ENCODE assay signal across 23 cellular contexts in genomic region chr2:84823229-84823628, GRCh38. TPM values are rescaled to one million over a fixed set of nuclear protein-coding genes. Genes with fewer than 3 reads are reported as not detected.
A peak's percentile ranks its signal among the peaks of the same experiment; 100 is the strongest.
DNase-seq lines count a peak whose midpoint lies in the region; ATAC-seq and TF ChIP-seq lines count a peak whose summit lies in the region.
"Had no signal": no experiment of that assay in that cellular context is flagged by ENCODE, and none has a peak within 500 bp of the region (broad histone marks: within the 10 kb centered on the region; RNA-seq: fewer than 3 reads in every experiment).

No MANE protein-coding gene starts in this region.

- DNase-seq in activated CD8-positive, alpha-beta memory T cell treated with anti-CD3 and anti-CD28 coated beads, Interleukin-2, amount 50 U/mL, for 48 hours, result peak; percentile 32
- no peak for DNase-seq in activated CD8-positive, alpha-beta memory T cell treated with anti-CD3 and anti-CD28 coated beads, Interleukin-2, amount 10 ng/mL, durations not matched to agents 7 days and 5 days
- no peak for DNase-seq in CD4-positive, alpha-beta T cell
- DNase-seq in activated T-helper 1 cell treated with anti-CD3 and anti-CD28 coated beads, Interleukin-12 subunit alpha, Interleukin-12 subunit beta, Interleukin-2, Interleukin-4 antibody, amounts not matched to agents 30 ng/mL and 10 ng/mL and 1 ng/mL, durations not matched to agents 14 hours and 24 hours and 36 hours (ENCODE audit: low spot score), result no peak
- peak; percentile 56 for DNase-seq in osteocyte (ENCODE audit: extremely low spot score, unreplicated experiment)
- DNase-seq in hippocampal formation (lab: John Stamatoyannopoulos, UW), result no peak
- DNase-seq: DMS 273 treated with DMSO at 0.1 percent for 48 hours; DMS79; EL; GDM1; H9; Kasumi-1; NCI-H1092 treated with DMSO at 0.1 percent for 48 hours; NCI-H1436; NCI-H187 treated with DMSO at 0.1 percent for 48 hours; NCI-H446; NCI-H526; NCI-H82; NK-92 treated with Interleukin-12 subunit alpha and Interleukin-12 subunit beta, amount 100 ng/mL, for 24 hours; PC-3 had no signal

- POLR2A ChIA-PET in CD4-positive, alpha-beta T cell (lab: Charles Lee), result no interaction called here

- intact Hi-C loops in CD4-positive, alpha-beta T cell (cut with DNase I, micrococcal nuclease), result no loop called here
- intact Hi-C loops in activated T-helper 1 cell treated with anti-CD3 and anti-CD28 coated beads, Interleukin-12 subunit alpha, Interleukin-12 subunit beta, Interleukin-2, Interleukin-4 antibody, amounts not matched to agents 30 ng/mL and 10 ng/mL and 1 ng/mL, durations not matched to agents 14 hours and 24 hours and 36 hours (cut with micrococcal nuclease), result no loop called here

- no peaks in the 10 kb centered on the region for H3K9me3 Mint-ChIP-seq in activated CD8-positive, alpha-beta memory T cell treated with anti-CD3 and anti-CD28 coated beads, Interleukin-2, amount 10 ng/mL, durations not matched to agents 7 days and 5 days (ENCODE audit: low read depth)
- no peaks in the 10 kb centered on the region for H3K9me3 Mint-ChIP-seq in CD4-positive, alpha-beta T cell
- H3K9me3 Mint-ChIP-seq in activated T-helper 1 cell treated with anti-CD3 and anti-CD28 coated beads, Interleukin-12 subunit alpha, Interleukin-12 subunit beta, Interleukin-2, Interleukin-4 antibody, amounts not matched to agents 30 ng/mL and 10 ng/mL and 1 ng/mL, durations not matched to agents 14 hours and 24 hours and 36 hours, result no peaks in the 10 kb centered on the region
- no peaks in the 10 kb centered on the region for H3K9me3 Mint-ChIP-seq in osteocyte (ENCODE audit: unreplicated experiment)
- H3K9me3 Mint-ChIP-seq: GM23338, H9 had no signal

- H3K27ac Mint-ChIP-seq in activated CD8-positive, alpha-beta memory T cell treated with anti-CD3 and anti-CD28 coated beads, Interleukin-2, amount 10 ng/mL, durations not matched to agents 7 days and 5 days, result no peak overlapping the region
- peak overlapping the region; percentile 55 for H3K27ac Mint-ChIP-seq in CD4-positive, alpha-beta T cell
- H3K27ac Mint-ChIP-seq in activated T-helper 1 cell treated with anti-CD3 and anti-CD28 coated beads, Interleukin-12 subunit alpha, Interleukin-12 subunit beta, Interleukin-2, Interleukin-4 antibody, amounts not matched to agents 30 ng/mL and 10 ng/mL and 1 ng/mL, durations not matched to agents 14 hours and 24 hours and 36 hours, result peak overlapping the region; percentile 3
- H3K27ac Mint-ChIP-seq in osteocyte (ENCODE audit: unreplicated experiment), result no peak overlapping the region
- H3K27ac Mint-ChIP-seq: GM23338, H9 had no signal

- H3K27me3 Mint-ChIP-seq in activated CD8-positive, alpha-beta memory T cell treated with anti-CD3 and anti-CD28 coated beads, Interleukin-2, amount 10 ng/mL, durations not matched to agents 7 days and 5 days, result no peaks in the 10 kb centered on the region
- no peaks in the 10 kb centered on the region for H3K27me3 Mint-ChIP-seq in CD4-positive, alpha-beta T cell
- H3K27me3 Mint-ChIP-seq in activated T-helper 1 cell treated with anti-CD3 and anti-CD28 coated beads, Interleukin-12 subunit alpha, Interleukin-12 subunit beta, Interleukin-2, Interleukin-4 antibody, amounts not matched to agents 30 ng/mL and 10 ng/mL and 1 ng/mL, durations not matched to agents 14 hours and 24 hours and 36 hours (ENCODE audit: insufficient read depth), result no peaks in the 10 kb centered on the region
- H3K27me3 Mint-ChIP-seq in osteocyte (ENCODE audit: unreplicated experiment), result peaks cover 9% of the 10 kb centered on the region

- no peak for ATAC-seq in activated CD8-positive, alpha-beta memory T cell treated with anti-CD3 and anti-CD28 coated beads, Interleukin-2, amount 10 ng/mL, durations not matched to agents 7 days and 5 days
- ATAC-seq in CD4-positive, alpha-beta T cell (ENCODE audit: poor library complexity), result no peak
- no peak for ATAC-seq in HG03135 (IDR thresholded peaks at IDR 0.05; ENCODE audit: unreplicated experiment)
- ATAC-seq: GM12878, GM23338, PC-3 had no signal

- H3K36me3 Mint-ChIP-seq in activated CD8-positive, alpha-beta memory T cell treated with anti-CD3 and anti-CD28 coated beads, Interleukin-2, amount 10 ng/mL, durations not matched to agents 7 days and 5 days, result peaks cover 5% of the 10 kb centered on the region
- peaks cover 60% of the 10 kb centered on the region for H3K36me3 Mint-ChIP-seq in CD4-positive, alpha-beta T cell (ENCODE audit: low read depth)
- peaks cover 25% of the 10 kb centered on the region for H3K36me3 Mint-ChIP-seq in activated T-helper 1 cell treated with anti-CD3 and anti-CD28 coated beads, Interleukin-12 subunit alpha, Interleukin-12 subunit beta, Interleukin-2, Interleukin-4 antibody, amounts not matched to agents 30 ng/mL and 10 ng/mL and 1 ng/mL, durations not matched to agents 14 hours and 24 hours and 36 hours (ENCODE audit: low read depth)
- H3K36me3 Mint-ChIP-seq in osteocyte (ENCODE audit: unreplicated experiment), result no peaks in the 10 kb centered on the region

- TF ChIP-seq CTCF in CD4-positive, alpha-beta T cell (IDR thresholded peaks at IDR 0.05), result no peak
- no peak for TF ChIP-seq CTCF in osteocyte (IDR thresholded peaks at IDR 0.05)

- no peak overlapping the region for H3K4me3 Mint-ChIP-seq in activated CD8-positive, alpha-beta memory T cell treated with anti-CD3 and anti-CD28 coated beads, Interleukin-2, amount 10 ng/mL, durations not matched to agents 7 days and 5 days
- H3K4me3 Mint-ChIP-seq in CD4-positive, alpha-beta T cell, result no peak overlapping the region
- no peak overlapping the region for H3K4me3 Mint-ChIP-seq in activated T-helper 1 cell treated with anti-CD3 and anti-CD28 coated beads, Interleukin-12 subunit alpha, Interleukin-12 subunit beta, Interleukin-2, Interleukin-4 antibody, amounts not matched to agents 30 ng/mL and 10 ng/mL and 1 ng/mL, durations not matched to agents 14 hours and 24 hours and 36 hours
- H3K4me3 Mint-ChIP-seq in osteocyte (ENCODE audit: unreplicated experiment), result no peak overlapping the region
- H3K4me3 Mint-ChIP-seq: GM23338, H9 had no signal

- H3K27me3 ChIP-seq in CD4-positive, alpha-beta T cell (ENCODE audit: control insufficient read depth, insufficient read depth, low read length), result no peaks in the 10 kb centered on the region

- peak overlapping the region; percentile 1 for H3K27ac ChIP-seq in CD4-positive, alpha-beta T cell (ENCODE audit: low read depth, low read length)

- H3K9me3 ChIP-seq in CD4-positive, alpha-beta T cell (ENCODE audit: control insufficient read depth, low read length), result no peaks in the 10 kb centered on the region

- H3K4me1 Mint-ChIP-seq in activated CD8-positive, alpha-beta memory T cell treated with anti-CD3 and anti-CD28 coated beads, Interleukin-2, amount 10 ng/mL, durations not matched to agents 7 days and 5 days, result peaks cover 8% of the 10 kb centered on the region
- H3K4me1 Mint-ChIP-seq in CD4-positive, alpha-beta T cell (ENCODE audit: low read depth), result peaks cover 68% of the 10 kb centered on the region
- peaks cover 10% of the 10 kb centered on the region for H3K4me1 Mint-ChIP-seq in activated T-helper 1 cell treated with anti-CD3 and anti-CD28 coated beads, Interleukin-12 subunit alpha, Interleukin-12 subunit beta, Interleukin-2, Interleukin-4 antibody, amounts not matched to agents 30 ng/mL and 10 ng/mL and 1 ng/mL, durations not matched to agents 14 hours and 24 hours and 36 hours (ENCODE audit: low read depth)
- no peaks in the 10 kb centered on the region for H3K4me1 Mint-ChIP-seq in osteocyte (ENCODE audit: unreplicated experiment)
- H3K4me1 Mint-ChIP-seq: GM23338, H9 had no signal

- CTCF ChIA-PET in activated CD8-positive, alpha-beta memory T cell treated with anti-CD3 and anti-CD28 coated beads, Interleukin-2, amount 10 ng/mL, durations not matched to agents 7 days and 5 days (lab: Charles Lee), result no interaction called here
- CTCF ChIA-PET in CD4-positive, alpha-beta T cell (lab: Charles Lee), result no interaction called here

RNA-seq across cellular contexts. Expression of gene TRABD2A, which starts 57.7 kb away (rescaled TPM):
- total RNA-seq in activated CD8-positive, alpha-beta memory T cell treated with anti-CD3 and anti-CD28 coated beads, Interleukin-2, amount 10 ng/mL, durations not matched to agents 7 days and 5 days, result 10 to 100 TPM; 30.2 to 32.4 TPM
- total RNA-seq in CD4-positive, alpha-beta T cell, result 100 to 1,000 TPM; 166 to 170 TPM
- 62.1 and 62.2 TPM in 2 replicates for total RNA-seq in activated T-helper 1 cell treated with anti-CD3 and anti-CD28 coated beads, Interleukin-12 subunit alpha, Interleukin-12 subunit beta, Interleukin-2, Interleukin-4 antibody, amounts not matched to agents 30 ng/mL and 10 ng/mL and 1 ng/mL, durations not matched to agents 14 hours and 24 hours and 36 hours
- total RNA-seq in osteocyte, result 0.21 and 0.99 TPM in 2 replicates

Comparison
In these comparisons a context has a peak if more than half of its experiments do, and no peak if none do; other contexts are left out.
1. DNase-seq: peak in activated CD8-positive, alpha-beta memory T cell treated with anti-CD3 and anti-CD28 coated beads, Interleukin-2, amount 50 U/mL, for 48 hours (single experiment) and osteocyte (single experiment); none in activated CD8-positive, alpha-beta memory T cell treated with anti-CD3 and anti-CD28 coated beads, Interleukin-2, amount 10 ng/mL, durations not matched to agents 7 days and 5 days (single experiment), CD4-positive, alpha-beta T cell (0 of 10), activated T-helper 1 cell treated with anti-CD3 and anti-CD28 coated beads, Interleukin-12 subunit alpha, Interleukin-12 subunit beta, Interleukin-2, Interleukin-4 antibody, amounts not matched to agents 30 ng/mL and 10 ng/mL and 1 ng/mL, durations not matched to agents 14 hours and 24 hours and 36 hours (single experiment) and hippocampal formation (0 of 2).
2. H3K27ac Mint-ChIP-seq: peak in CD4-positive, alpha-beta T cell (single experiment) and activated T-helper 1 cell treated with anti-CD3 and anti-CD28 coated beads, Interleukin-12 subunit alpha, Interleukin-12 subunit beta, Interleukin-2, Interleukin-4 antibody, amounts not matched to agents 30 ng/mL and 10 ng/mL and 1 ng/mL, durations not matched to agents 14 hours and 24 hours and 36 hours (single experiment); none in activated CD8-positive, alpha-beta memory T cell treated with anti-CD3 and anti-CD28 coated beads, Interleukin-2, amount 10 ng/mL, durations not matched to agents 7 days and 5 days (single experiment) and osteocyte (single experiment).
3. RNA of gene TRABD2A, which starts 57.7 kb away (total RNA-seq): 166 to 170 TPM in CD4-positive, alpha-beta T cell, 62.1 to 62.2 TPM in activated T-helper 1 cell treated with anti-CD3 and anti-CD28 coated beads, Interleukin-12 subunit alpha, Interleukin-12 subunit beta, Interleukin-2, Interleukin-4 antibody, amounts not matched to agents 30 ng/mL and 10 ng/mL and 1 ng/mL, durations not matched to agents 14 hours and 24 hours and 36 hours and 30.2 to 32.4 TPM in activated CD8-positive, alpha-beta memory T cell treated with anti-CD3 and anti-CD28 coated beads, Interleukin-2, amount 10 ng/mL, durations not matched to agents 7 days and 5 days; 0.21 to 0.99 TPM in osteocyte; every median in the first group is over 10 times any median in the second.